ENCODE assay signal across 16 cellular contexts in genomic region chr6:42702200-42702599, GRCh38. TPM values are rescaled to one million over a fixed set of nuclear protein-coding genes. Genes with fewer than 3 reads are reported as not detected.
DNase-seq lines count a peak whose midpoint lies in the region; ATAC-seq, FAIRE-seq and TF ChIP-seq lines count a peak whose summit lies in the region.
"Had no signal": no experiment of that assay in that cellular context is flagged by ENCODE, and none has a peak within 500 bp of the region (broad histone marks: within the 10 kb centered on the region; RNA-seq: fewer than 3 reads in every experiment).

No MANE protein-coding gene starts in this region.

- H3K4me1 ChIP-seq in K562 (replicated peaks in 1 of 2; ENCODE audit: control insufficient read depth in 2 of 2, insufficient read depth in 2 of 2, low read length in 2 of 2), result peaks cover 6 to 12% of the 10 kb centered on the region in 2 experiments; a peak in 4 of 5 replicates
- H3K4me1 ChIP-seq: BE2C, left lung had no signal

- H3K9me1 ChIP-seq in K562 (ENCODE audit: control insufficient read depth, insufficient read depth, low read length), result no peaks in the 10 kb centered on the region

- WGBS in K562 (ENCODE audit: insufficient coverage, low coverage, missing lambda C conversion rate), result 17% methylated on average over 2 of the region's 2 CpGs

- no TSS peak for BruUV-seq in K562 (replicated peaks; lab: Mats Ljungman, UMichigan)

- CTCF ChIA-PET in K562 (lab: Yijun Ruan, JAX; ENCODE audit: low intra/inter-chr PET ratio), result no interaction called here

- intact Hi-C loops in K562 (cut with micrococcal nuclease), result no loop called here

- no peak for TF ChIP-seq POLR2A in K562 (conservative IDR thresholded peaks at IDR 0.05)

- H3K4me3 ChIP-seq in AG10803 (ENCODE audit: low read length), result no peak overlapping the region
- no peak overlapping the region for H3K4me3 ChIP-seq in K562
- H3K4me3 ChIP-seq: left lung had no signal

- POLR2A ChIA-PET in K562 (lab: Yijun Ruan, JAX), result interaction anchor here (1.0 to 1.9 kb wide), 2 partner anchors 9 kb away, joined by 4 to 10 read pairs; no protein-coding TSS in a partner anchor

- H2AFZ ChIP-seq in K562 (ENCODE audit: low read depth, low read length), result peak overlapping the region; percentile 75

- H3K27ac ChIP-seq in K562 (ENCODE audit: extremely low read depth, low read depth, low read length), result no peak overlapping the region; the same call in 2 of the 3 replicates
- H3K27ac ChIP-seq: left lung, neutrophil had no signal

- no peak for TF ChIP-seq RAD21 in K562 (CRISPR knock-in tag; conservative IDR thresholded peaks at IDR 0.05 in 1 of 2, IDR thresholded peaks at IDR 0.05 in 1 of 2)

- 0 out of 2 replicates have a peak, but pooled peaks cover under 1% of the 10 kb centered on the region for H4K20me1 ChIP-seq in K562 (replicated peaks; ENCODE audit: control insufficient read depth, insufficient read depth, low read length)

- H3K9me3 ChIP-seq in K562 (replicated peaks; ENCODE audit: control insufficient read depth, insufficient read depth, low read depth, low read length), result no peaks in the 10 kb centered on the region
- H3K9me3 ChIP-seq: BE2C, left lung, neutrophil had no signal

- in situ Hi-C loops in K562 (cut with MboI), result no loop called here

- H3K27me3 ChIP-seq in K562 (ENCODE audit: control insufficient read depth in 2 of 2, insufficient read depth in 2 of 2, low read length in 2 of 2), result no peaks in the 10 kb centered on the region; a peak in 1 of 5 replicates
- H3K27me3 ChIP-seq: BE2C, left lung, neutrophil had no signal

- ATAC-seq in K562 (peak; percentile 44; the same call in 2 of the 3 replicates), left lobe of liver (peak; percentile 33)
- ATAC-seq: left lung had no signal

- peak; percentile 37 for TF ChIP-seq EP300 in K562 (IDR thresholded peaks at IDR 0.05; ENCODE audit: low read length)

- no peak overlapping the region; a peak in 1 of 4 replicates for H3K9ac ChIP-seq in K562 (ENCODE audit: insufficient read depth in 1 of 2, low read depth in 2 of 2, low read length in 2 of 2)

- H3K36me3 ChIP-seq in K562 (ENCODE audit: control insufficient read depth, insufficient read depth, low read length), result no peaks in the 10 kb centered on the region
- H3K36me3 ChIP-seq: BE2C, left lung, neutrophil had no signal

- FAIRE-seq in K562 (lab: Jason Lieb, UNC), result no peak
- FAIRE-seq: colon, frontal cortex had no signal

- TF ChIP-seq CTCF in AG10803 (conservative IDR thresholded peaks at IDR 0.05; ENCODE audit: low read length) (no peak), K562 (IDR thresholded peaks at IDR 0.05 in 2 of 3, conservative IDR thresholded peaks at IDR 0.05 in 1 of 3; ENCODE audit: insufficient read depth in 2 of 3, low read depth in 1 of 3, low read length in 3 of 3) (no peak), GM10266 (IDR thresholded peaks at IDR 0.05; ENCODE audit: control insufficient read depth, insufficient read depth, low read depth, missing control alignments) (no peak)

- peak overlapping the region; percentile 21; the same call in 1 of the 2 replicates for H3K4me2 ChIP-seq in K562 (ENCODE audit: insufficient read depth, low read length)

- peak; percentile 49 for DNase-seq in AG10803 (ENCODE audit: low read depth)
- peak; percentile 77 for DNase-seq in LHCN-M2 (ENCODE audit: low read depth)
- peak in 2 of 4 experiments; percentile 21 to 39 for DNase-seq in K562 (ENCODE audit: extremely low read depth in 1 of 4, low spot score in 3 of 4)
- DNase-seq in left lobe of liver (ENCODE audit: low spot score), result no peak
- DNase-seq in LoVo (ENCODE audit: low spot score), result no peak
- DNase-seq in NCI-H1436 treated with DMSO at 0.1 percent for 48 hours (lab: John Stamatoyannopoulos, UW), result no peak
- DNase-seq in NCI-H774 (lab: John Stamatoyannopoulos, UW), result no peak
- DNase-seq in GM10266 (ENCODE audit: extremely low spot score), result no peak
- DNase-seq: activated CD4-positive, alpha-beta T cell treated with anti-CD3 and anti-CD28 coated beads, Interleukin-2, amount 50 U/mL, for 1 hour; activated naive CD4-positive, alpha-beta T cell treated with anti-CD3 and anti-CD28 coated beads for 36 hours; BE2C; left lung had no signal

- H3K79me2 ChIP-seq in K562 (ENCODE audit: control insufficient read depth, insufficient read depth, low read length), result no peaks in the 10 kb centered on the region

TF ChIP-seq in K562, 482 proteins besides CTCF, POLR2A, EP300 and RAD21 (continues in another document):
- peak; percentile 72 for TF ChIP-seq TCF3 (CRISPR knock-in tag; IDR thresholded peaks at IDR 0.05)
- TF ChIP-seq PKNOX1 (IDR thresholded peaks at IDR 0.05), result no peak
- 0 out of 2 replicates have a peak, but pooled peaks have one; percentile 65 for TF ChIP-seq HDAC2 (IDR thresholded peaks at IDR 0.05)
- TF ChIP-seq ARHGAP35 (IDR thresholded peaks at IDR 0.05; ENCODE audit: partially characterized antibody), result no peak
- no peak for TF ChIP-seq CHD2 (IDR thresholded peaks at IDR 0.05; ENCODE audit: low read depth, low read length)
- TF ChIP-seq CBX8 (IDR thresholded peaks at IDR 0.05; ENCODE audit: borderline replicate concordance, extremely low read depth, low read depth, low read length, poor library complexity, severe bottlenecking), result no peak
- TF ChIP-seq BACH1 (tag; IDR thresholded peaks at IDR 0.05), result no peak
- peak; percentile 49; the same call in 1 of the 2 replicates for TF ChIP-seq MTA2 (IDR thresholded peaks at IDR 0.05; ENCODE audit: low read depth)
- TF ChIP-seq CTBP1 (IDR thresholded peaks at IDR 0.05; ENCODE audit: borderline replicate concordance), result peak; percentile 38; the same call in 1 of the 2 replicates
- no peak for TF ChIP-seq NFATC3 (IDR thresholded peaks at IDR 0.05)
- peak; percentile 97 for TF ChIP-seq FOSL1 (tag; conservative IDR thresholded peaks at IDR 0.05)
- TF ChIP-seq RBBP5 (IDR thresholded peaks at IDR 0.05; ENCODE audit: borderline replicate concordance, insufficient read depth, low read length, poor library complexity, severe bottlenecking), result no peak
- no peak for TF ChIP-seq ZNF668 (CRISPR knock-in tag; IDR thresholded peaks at IDR 0.05)
- 0 out of 2 replicates have a peak, but pooled peaks have one; percentile 22 for TF ChIP-seq JUNB (CRISPR knock-in tag; conservative IDR thresholded peaks at IDR 0.05)
- TF ChIP-seq ESRRA (IDR thresholded peaks at IDR 0.05; ENCODE audit: borderline replicate concordance, low read depth), result peak; percentile 43; the same call in 1 of the 2 replicates

RNA-seq across cellular contexts. Expression of gene PRPH2, which starts 20.2 kb away (rescaled TPM):
- total RNA-seq in LHCN-M2 (2014; rRNA removed) (2.1 and 2.6 TPM in 2 replicates), K562 (2014; rRNA removed) (0.04 TPM in 1 of 2 replicates, not detected in the other), K562 (2014; rRNA removed; fragmentation: Illumina TruSeq; extraction: Trizol) (not detected in 2 replicates), K562 (2015; rRNA removed; fragmentation: Illumina TruSeq; extraction: Trizol) (0.04 TPM in 1 of 2 replicates, not detected in the other), K562 (2021) (0.09 TPM in 1 of 2 replicates, not detected in the other), left lobe of liver (not detected)
- polyA plus RNA-seq in LHCN-M2 (2012), result 3.4 TPM
- not detected in 2 replicates for total RNA-seq in K562 (2011; cell fraction: chromatin; rRNA removed; ENCODE audit: low replicate concordance)
- total RNA-seq in K562 (2011; cell fraction: nucleolus; rRNA removed), result 0.33 TPM in 1 of 2 replicates, not detected in the other
- total RNA-seq in K562 (2011; cell fraction: nucleoplasm; rRNA removed), result not detected in 2 replicates
- polyA plus RNA-seq in K562 (2011; rRNA removed) (0.03 and 0.04 TPM in 2 replicates), K562 (2014; fragmentation: Illumina TruSeq; extraction: Trizol) (0.03 and 0.10 TPM in 2 replicates), K562 (2014; fragmentation: Nextera tagmentation; extraction: Ambion mirVana) (under 1 TPM; 0.03 to 0.11 TPM), K562 (2014; rRNA removed) (0.26 TPM in 1 of 2 replicates, not detected in the other)
- polyA plus RNA-seq in K562 (2011; cell fraction: cytosol; rRNA removed), result 0.03 and 0.04 TPM in 2 replicates
- polyA plus RNA-seq in K562 (2011; cell fraction: nucleus; rRNA removed), result not detected in 2 replicates
- 0.08 and 0.11 TPM in 2 replicates for polyA plus RNA-seq in K562 (2012)
- 0.06 TPM in 1 of 2 replicates, not detected in the other for polyA minus RNA-seq in K562 (2011; rRNA and poly(A)+ RNA removed)
- not detected in 2 replicates for polyA minus RNA-seq in K562 (2011; cell fraction: cytosol; rRNA and poly(A)+ RNA removed)
- polyA minus RNA-seq in K562 (2011; cell fraction: nucleus; rRNA and poly(A)+ RNA removed), result 0.11 TPM in 1 of 2 replicates, not detected in the other
- total RNA-seq: activated naive CD4-positive, alpha-beta T cell treated with anti-CD3 and anti-CD28 coated beads for 36 hours; NCI-H460 had no signal

RNA-seq across cellular contexts. Expression of gene TBCC, which starts 43.7 kb away (rescaled TPM):
- total RNA-seq in LHCN-M2 (2014; rRNA removed) (42.8 and 48.3 TPM in 2 replicates), K562 (2014; rRNA removed) (34.1 and 55.1 TPM in 2 replicates), K562 (2014; rRNA removed; fragmentation: Illumina TruSeq; extraction: Trizol) (16.1 and 20.9 TPM in 2 replicates), K562 (2015; rRNA removed; fragmentation: Illumina TruSeq; extraction: Trizol) (31.3 and 31.9 TPM in 2 replicates), K562 (2021) (27.8 and 28.7 TPM in 2 replicates), left lobe of liver (6.6 TPM)
- 18.9 TPM for polyA plus RNA-seq in LHCN-M2 (2012)
- total RNA-seq in K562 (2011; cell fraction: chromatin; rRNA removed; ENCODE audit: low replicate concordance), result 19.4 and 28.3 TPM in 2 replicates
- 29.3 and 40.5 TPM in 2 replicates for total RNA-seq in K562 (2011; cell fraction: nucleolus; rRNA removed)
- 32.5 and 32.9 TPM in 2 replicates for total RNA-seq in K562 (2011; cell fraction: nucleoplasm; rRNA removed)
- polyA plus RNA-seq in K562 (2011; rRNA removed) (16.5 and 19.5 TPM in 2 replicates), K562 (2014; fragmentation: Illumina TruSeq; extraction: Trizol) (23.3 and 24.8 TPM in 2 replicates), K562 (2014; fragmentation: Nextera tagmentation; extraction: Ambion mirVana) (1 to 10 TPM; 2.8 to 5.0 TPM), K562 (2014; rRNA removed) (28.9 and 29.5 TPM in 2 replicates)
- 20.2 and 26.4 TPM in 2 replicates for polyA plus RNA-seq in K562 (2011; cell fraction: cytosol; rRNA removed)
- 28.2 and 28.3 TPM in 2 replicates for polyA plus RNA-seq in K562 (2011; cell fraction: nucleus; rRNA removed)
- polyA plus RNA-seq in K562 (2012), result 24.3 and 30.8 TPM in 2 replicates
- 5.2 and 6.0 TPM in 2 replicates for polyA minus RNA-seq in K562 (2011; rRNA and poly(A)+ RNA removed)
- 8.4 and 9.8 TPM in 2 replicates for polyA minus RNA-seq in K562 (2011; cell fraction: cytosol; rRNA and poly(A)+ RNA removed)
- polyA minus RNA-seq in K562 (2011; cell fraction: nucleus; rRNA and poly(A)+ RNA removed), result 8.9 and 15.4 TPM in 2 replicates

Comparison
In these comparisons a context has a peak if more than half of its experiments do, and no peak if none do; other contexts are left out.
1. DNase-seq: peak in AG10803 (single experiment) and LHCN-M2 (single experiment); none in left lobe of liver (single experiment), LoVo (single experiment), NCI-H1436 treated with DMSO at 0.1 percent for 48 hours (single experiment), NCI-H774 (single experiment) and GM10266 (single experiment).